In the genomic region with DNA sequence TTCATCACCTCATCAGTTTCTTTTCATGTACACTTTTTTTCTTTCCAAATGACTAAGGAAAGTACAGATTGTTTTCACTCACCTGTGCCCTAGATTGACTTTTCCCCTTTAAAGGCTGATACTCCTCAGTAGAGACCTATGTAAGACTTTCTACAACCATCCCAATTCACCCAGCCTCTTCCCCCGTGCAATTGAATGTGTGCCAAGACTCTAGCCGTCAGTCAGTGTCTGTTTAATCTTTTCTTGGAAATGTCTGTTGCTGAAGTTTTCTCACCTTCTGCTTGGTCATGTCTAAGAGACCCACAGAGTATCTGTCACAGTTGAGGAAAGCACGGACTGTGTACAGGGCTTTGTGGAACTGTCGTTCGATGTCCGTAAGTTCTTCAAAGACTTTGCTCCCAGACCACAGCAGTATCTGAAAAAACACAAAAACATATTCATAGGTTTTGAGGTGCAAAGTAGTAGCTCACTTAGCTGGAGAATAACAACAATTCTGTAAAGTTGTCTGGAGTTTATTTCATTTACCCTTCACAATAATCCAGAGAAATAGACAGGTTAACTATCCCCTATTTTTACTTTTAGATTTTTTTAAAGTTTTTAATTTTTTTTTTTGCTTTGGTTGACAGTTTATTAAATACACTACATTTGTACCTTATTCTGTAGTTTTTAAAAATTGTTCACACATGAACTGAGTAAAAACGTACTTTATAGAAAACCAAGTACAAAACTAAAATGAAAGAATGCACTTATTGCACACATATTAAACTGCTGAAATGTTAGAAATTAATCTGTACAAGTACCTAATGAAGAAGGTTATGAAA, we compare ENCODE assay signal across 18 cellular contexts. TPM values are rescaled to one million over a fixed set of nuclear protein-coding genes. Genes with fewer than 3 reads are reported as not detected.
DNase-seq lines count a peak whose midpoint lies in the region; ATAC-seq and TF ChIP-seq lines count a peak whose summit lies in the region.
"Had no signal": no experiment of that assay in that cellular context is flagged by ENCODE, and none has a peak within 500 bp of the region (broad histone marks: within the 10 kb centered on the region; RNA-seq: fewer than 3 reads in every experiment).

No MANE protein-coding gene starts in this region.

- H3K4me3 Mint-ChIP-seq in chondrocyte (ENCODE audit: unreplicated experiment), result no peak overlapping the region
- H3K4me3 Mint-ChIP-seq: activated CD4-positive, alpha-beta T cell treated with anti-CD3 and anti-CD28 coated beads, Interleukin-2, amount 10 ng/mL, durations not matched to agents 7 days and 5 days; CD8-positive, alpha-beta T cell; naive thymus-derived CD8-positive, alpha-beta T cell; stimulated activated memory B cell treated with anti-CD40 and anti-IgM and Interleukin-4, amounts not matched to agents 10 μg/mL and 1 μg/mL and 100 μg/mL, for 72 hours had no signal

- H3K27me3 ChIP-seq in mesenchymal stem cell (ENCODE audit: control insufficient read depth in 1 of 2, insufficient read depth in 1 of 2, low read length in 2 of 2), result peaks cover 0 to 35% of the 10 kb centered on the region in 2 experiments
- H3K27me3 ChIP-seq: ascending aorta, SJSA1 had no signal

- no peaks in the 10 kb centered on the region for H3K27me3 Mint-ChIP-seq in chondrocyte (ENCODE audit: low read depth)

- no peaks in the 10 kb centered on the region for H3K36me3 Mint-ChIP-seq in chondrocyte (ENCODE audit: low read depth)
- H3K36me3 Mint-ChIP-seq: CD8-positive, alpha-beta T cell; naive thymus-derived CD8-positive, alpha-beta T cell; stimulated activated memory B cell treated with anti-CD40 and anti-IgM and Interleukin-4, amounts not matched to agents 10 μg/mL and 1 μg/mL and 100 μg/mL, for 72 hours had no signal

- no peak overlapping the region for H4K91ac ChIP-seq in mesenchymal stem cell (ENCODE audit: low read length)

- H3K79me1 ChIP-seq in mesenchymal stem cell (replicated peaks; ENCODE audit: low read length, poor library complexity, severe bottlenecking), result no peaks in the 10 kb centered on the region

- H3K36me3 ChIP-seq in mesenchymal stem cell (ENCODE audit: control insufficient read depth in 1 of 2, insufficient read depth in 2 of 2, low read depth in 1 of 2, low read length in 2 of 2), result no peaks in the 10 kb centered on the region
- H3K36me3 ChIP-seq: ascending aorta, SJSA1 had no signal

- no peak overlapping the region for H2BK5ac ChIP-seq in mesenchymal stem cell (ENCODE audit: low read depth, low read length, poor library complexity, severe bottlenecking)

- H3K4me2 ChIP-seq in mesenchymal stem cell (ENCODE audit: low read length, poor library complexity, severe bottlenecking), result no peak overlapping the region

- H3K23ac ChIP-seq in mesenchymal stem cell (ENCODE audit: low read length in 2 of 2), result no peak overlapping the region

- no peak overlapping the region for H3K14ac ChIP-seq in mesenchymal stem cell (ENCODE audit: low read length in 2 of 2)

- H3K4me3 ChIP-seq in mesenchymal stem cell (ENCODE audit: insufficient read depth in 1 of 2, low read depth in 1 of 2, low read length in 2 of 2), result peak overlapping the region in 1 of 2 experiments; percentile 74
- H3K4me3 ChIP-seq: SJSA1 had no signal

- no peak overlapping the region for H2BK120ac ChIP-seq in mesenchymal stem cell (ENCODE audit: low read depth, low read length)

- H3K27ac ChIP-seq in 22Rv1 (peak overlapping the region; percentile 74), mesenchymal stem cell (ENCODE audit: low read length, poor library complexity, severe bottlenecking) (no peak overlapping the region)
- H3K27ac ChIP-seq: SJSA1 had no signal

- no peaks in the 10 kb centered on the region for H3K4me1 ChIP-seq in mesenchymal stem cell (ENCODE audit: control insufficient read depth, insufficient read depth, low read depth, low read length)

- H3K4ac ChIP-seq in mesenchymal stem cell (ENCODE audit: low read depth in 1 of 2, low read length in 2 of 2), result no peak overlapping the region

- no peak overlapping the region for H4K8ac ChIP-seq in mesenchymal stem cell (ENCODE audit: low read length)

- DNase-seq in OCI-M1 (lab: John Stamatoyannopoulos, UW) (peak; percentile 90), chondrocyte (ENCODE audit: low spot score) (no peak), mesenchymal stem cell (no peak), SW 1271 (lab: John Stamatoyannopoulos, UW) (no peak), GM19238 (ENCODE audit: insufficient read length, low spot score) (no peak)
- DNase-seq: activated CD4-positive, alpha-beta T cell treated with anti-CD3 and anti-CD28 coated beads, Interleukin-2, amount 10 ng/mL, durations not matched to agents 7 days and 5 days; activated naive CD4-positive, alpha-beta T cell; CD8-positive, alpha-beta T cell; MM.1S; naive thymus-derived CD8-positive, alpha-beta T cell had no signal

- H2AFZ ChIP-seq in mesenchymal stem cell (ENCODE audit: low read depth, low read length), result no peak overlapping the region

- WGBS in mesenchymal stem cell, result 80% methylated on average over 3 of the region's 7 CpGs

- H3K9ac ChIP-seq in mesenchymal stem cell (ENCODE audit: low read length), result peak overlapping the region; percentile 73

- H3K18ac ChIP-seq in mesenchymal stem cell (ENCODE audit: low read depth in 1 of 2, low read length in 2 of 2), result no peak overlapping the region

- H3K4me1 Mint-ChIP-seq in chondrocyte (ENCODE audit: low read depth), result peaks cover 45% of the 10 kb centered on the region
- H3K4me1 Mint-ChIP-seq: activated CD4-positive, alpha-beta T cell treated with anti-CD3 and anti-CD28 coated beads, Interleukin-2, amount 10 ng/mL, durations not matched to agents 7 days and 5 days; naive thymus-derived CD8-positive, alpha-beta T cell; stimulated activated memory B cell treated with anti-CD40 and anti-IgM and Interleukin-4, amounts not matched to agents 10 μg/mL and 1 μg/mL and 100 μg/mL, for 72 hours had no signal

- TF ChIP-seq CTCF in 22Rv1 (IDR thresholded peaks at IDR 0.05), result no peak
- no peak for TF ChIP-seq CTCF in chondrocyte (IDR thresholded peaks at IDR 0.05)

- H3K27ac Mint-ChIP-seq in chondrocyte (ENCODE audit: unreplicated experiment), result peak overlapping the region; percentile 25
- H3K27ac Mint-ChIP-seq: activated CD4-positive, alpha-beta T cell treated with anti-CD3 and anti-CD28 coated beads, Interleukin-2, amount 10 ng/mL, durations not matched to agents 7 days and 5 days; CD8-positive, alpha-beta T cell; stimulated activated memory B cell treated with anti-CD40 and anti-IgM and Interleukin-4, amounts not matched to agents 10 μg/mL and 1 μg/mL and 100 μg/mL, for 72 hours had no signal

- no peak for ATAC-seq in GM19467 (IDR thresholded peaks at IDR 0.05; ENCODE audit: unreplicated experiment)
- ATAC-seq in HG03135 (IDR thresholded peaks at IDR 0.05; ENCODE audit: unreplicated experiment), result no peak
- ATAC-seq: CD8-positive, alpha-beta T cell; naive thymus-derived CD8-positive, alpha-beta T cell; stimulated activated memory B cell treated with anti-CD40 and anti-IgM and Interleukin-4, amounts not matched to agents 10 μg/mL and 1 μg/mL and 100 μg/mL, for 72 hours had no signal

- H2BK12ac ChIP-seq in mesenchymal stem cell (ENCODE audit: low read length in 2 of 2), result no peak overlapping the region

- H3K9me3 Mint-ChIP-seq in chondrocyte (ENCODE audit: low read depth), result no peaks in the 10 kb centered on the region
- H3K9me3 Mint-ChIP-seq: activated CD4-positive, alpha-beta T cell treated with anti-CD3 and anti-CD28 coated beads, Interleukin-2, amount 10 ng/mL, durations not matched to agents 7 days and 5 days; CD8-positive, alpha-beta T cell; naive thymus-derived CD8-positive, alpha-beta T cell; stimulated activated memory B cell treated with anti-CD40 and anti-IgM and Interleukin-4, amounts not matched to agents 10 μg/mL and 1 μg/mL and 100 μg/mL, for 72 hours had no signal

- no peaks in the 10 kb centered on the region for H3K9me3 ChIP-seq in mesenchymal stem cell (ENCODE audit: control insufficient read depth, low read length)
- H3K9me3 ChIP-seq: ascending aorta, SJSA1 had no signal

- H2BK15ac ChIP-seq in mesenchymal stem cell (ENCODE audit: low read depth, poor library complexity, severe bottlenecking), result no peak overlapping the region

- H2AK5ac ChIP-seq in mesenchymal stem cell (ENCODE audit: low read length, severe bottlenecking), result no peak overlapping the region

RNA-seq across cellular contexts. Expression of a gene that starts 13.6 kb away (rescaled TPM):
- total RNA-seq in chondrocyte, result 0.07 to 0.12 TPM (median 0.08 TPM) in 3 replicates
- polyA plus RNA-seq in mesenchymal stem cell (2013, experiment 1 of 2), result 0.01 TPM
- polyA plus RNA-seq in mesenchymal stem cell (2013, experiment 2 of 2), result 0.03 TPM
- total RNA-seq: activated CD4-positive, alpha-beta T cell treated with anti-CD3 and anti-CD28 coated beads, Interleukin-2, amount 10 ng/mL, durations not matched to agents 7 days and 5 days; ascending aorta; CD8-positive, alpha-beta T cell; Daoy; naive thymus-derived CD8-positive, alpha-beta T cell; pulmonary artery endothelial cell had no signal
- polyA plus RNA-seq: naive thymus-derived CD8-positive, alpha-beta T cell had no signal

RNA-seq across cellular contexts. Expression of a gene that starts 29.6 kb away (rescaled TPM):
- 46.8 to 63.2 TPM (median 48.1 TPM) in 3 replicates for total RNA-seq in chondrocyte
- 11.6 TPM for polyA plus RNA-seq in mesenchymal stem cell (2013, experiment 1 of 2)
- polyA plus RNA-seq in mesenchymal stem cell (2013, experiment 2 of 2), result 11.9 TPM
